In genomic region chr3:187739125-187739560, GRCh38 we compare ENCODE assay signal across 2 cellular contexts.
TF ChIP-seq lines count a peak whose summit lies in the region.

No MANE protein-coding gene starts in this region.

TF ChIP-seq in WTC11, 78 proteins besides CTCF, POLR2A, EP300 and RAD21:
- TF ChIP-seq FOXJ3 (CRISPR knock-in tag; IDR thresholded peaks at IDR 0.05; ENCODE audit: borderline replicate concordance) (no peak), ZNF232 (CRISPR knock-in tag; IDR thresholded peaks at IDR 0.05) (no peak), ZNF416 (CRISPR knock-in tag; IDR thresholded peaks at IDR 0.05) (no peak), EMX1 (CRISPR knock-in tag; IDR thresholded peaks at IDR 0.05) (no peak), MXD4 (CRISPR knock-in tag; IDR thresholded peaks at IDR 0.05; ENCODE audit: borderline replicate concordance) (no peak)

TF ChIP-seq in H1, 55 proteins besides CTCF, POLR2A, EP300 and RAD21:
- TF ChIP-seq CTBP2 (IDR thresholded peaks at IDR 0.05; ENCODE audit: borderline replicate concordance, insufficient read depth, insufficient read length, low read length) (no peak), TAF1 (IDR thresholded peaks at IDR 0.05; ENCODE audit: low read depth, low read length) (peak; percentile 49; the same call in 1 of the 2 replicates), CBX5 (IDR thresholded peaks at IDR 0.05; ENCODE audit: low read depth, low read length) (no peak), JUN (IDR thresholded peaks at IDR 0.05; ENCODE audit: low read depth, low read length) (no peak), KDM5A (IDR thresholded peaks at IDR 0.05; ENCODE audit: low read length) (no peak), TAF7 (optimal IDR thresholded peaks at IDR 0.05; ENCODE audit: borderline replicate concordance, low read depth, low read length) (peak; percentile 11), POLR2AphosphoS5 (IDR thresholded peaks at IDR 0.05; ENCODE audit: low read depth, low read length) (no peak), SAP30 (IDR thresholded peaks at IDR 0.05; ENCODE audit: insufficient read depth, insufficient replicate concordance, low read length) (peak; percentile 29), ASH2L (IDR thresholded peaks at IDR 0.05; ENCODE audit: low read length) (no peak)
- TF ChIP-seq, protein P1, sequence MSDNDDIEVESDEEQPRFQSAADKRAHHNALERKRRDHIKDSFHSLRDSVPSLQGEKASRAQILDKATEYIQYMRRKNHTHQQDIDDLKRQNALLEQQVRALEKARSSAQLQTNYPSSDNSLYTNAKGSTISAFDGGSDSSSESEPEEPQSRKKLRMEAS (IDR thresholded peaks at IDR 0.05) = no peak
